In genomic region chr12:27013606-27014084, GRCh38 we compare ENCODE assay signal across 7 cellular contexts.
DNase-seq lines count a peak whose midpoint lies in the region; ATAC-seq and TF ChIP-seq lines count a peak whose summit lies in the region.

No MANE protein-coding gene starts in this region.

- H3K27ac ChIP-seq in VCaP (peak overlapping the region; percentile 87), neutrophil (peak overlapping the region; percentile 90)

- ATAC-seq in GM19438 (IDR thresholded peaks at IDR 0.05; ENCODE audit: low read depth, unreplicated experiment) (peak; percentile 27), HG03460 (IDR thresholded peaks at IDR 0.05; ENCODE audit: unreplicated experiment) (peak; percentile 23)

- peak overlapping the region; percentile 80 to 95 for H3K4me3 ChIP-seq in neutrophil (ENCODE audit: low read depth in 1 of 2, low read length in 1 of 2)

- H3K36me3 ChIP-seq in neutrophil, result no peaks in the 10 kb centered on the region

- no peaks in the 10 kb centered on the region for H3K27me3 ChIP-seq in neutrophil

- H3K4me1 ChIP-seq in neutrophil (ENCODE audit: control insufficient read depth in 1 of 2, insufficient read depth in 1 of 2, low read depth in 1 of 2, low read length in 1 of 2), result peaks cover 69% of the 10 kb centered on the region in 2 experiments

- H3K9me3 ChIP-seq in neutrophil, result no peaks in the 10 kb centered on the region

- DNase-seq in ELR (ENCODE audit: low read depth), result peak; percentile 51
- DNase-seq in fibroblast of the conjunctiva (ENCODE audit: low read depth), result peak; percentile 13
- no peak for DNase-seq in NCI-H1417 treated with DMSO at 0.1 percent for 48 hours (lab: John Stamatoyannopoulos, UW)

- TF ChIP-seq CTCF in VCaP (conservative IDR thresholded peaks at IDR 0.05) (no peak), neutrophil (IDR thresholded peaks at IDR 0.05) (no peak)
